ENCODE assay signal across 21 cellular contexts in genomic region chr1:145740269-145740668, GRCh38. TPM values are rescaled to one million over a fixed set of nuclear protein-coding genes. Genes with fewer than 3 reads are reported as not detected.
DNase-seq lines count a peak whose midpoint lies in the region; ATAC-seq and TF ChIP-seq lines count a peak whose summit lies in the region.
"Had no signal": no experiment of that assay in that cellular context is flagged by ENCODE, and none has a peak within 500 bp of the region (broad histone marks: within the 10 kb centered on the region; RNA-seq: fewer than 3 reads in every experiment).

No MANE protein-coding gene starts in this region.

- H3K4me1 Mint-ChIP-seq in T-helper 17 cell: peaks cover 7% of the 10 kb centered on the region
- peaks cover 6 to 18% of the 10 kb centered on the region in 2 donors for H3K4me1 Mint-ChIP-seq in immature natural killer cell
- H3K4me1 Mint-ChIP-seq: IgD-negative memory B cell had no signal

- H3K27ac Mint-ChIP-seq in T-helper 17 cell: no peak overlapping the region
- H3K27ac Mint-ChIP-seq in immature natural killer cell: peak overlapping the region in 3 of 6 donors; percentile 23 to 46 (median 26)
- H3K27ac Mint-ChIP-seq: CD8-positive, alpha-beta T cell; IgD-negative memory B cell had no signal

- H3K36me3 ChIP-seq in fibroblast of lung (ENCODE audit: control insufficient read depth, insufficient read depth, low read length) (peaks cover 3% of the 10 kb centered on the region), testis (ENCODE audit: low read depth, missing control alignments) (no peaks in the 10 kb centered on the region)

- no peaks in the 10 kb centered on the region for H3K79me2 ChIP-seq in fibroblast of lung (ENCODE audit: control insufficient read depth, insufficient read depth, low read length)

- no peak overlapping the region for H3K9ac ChIP-seq in fibroblast of lung (ENCODE audit: insufficient read depth, low read length)

- no peaks in the 10 kb centered on the region for H4K20me1 ChIP-seq in fibroblast of lung (ENCODE audit: control insufficient read depth, extremely low read depth, insufficient read depth, low read length)

- H2AFZ ChIP-seq in fibroblast of lung (ENCODE audit: low read length): no peak overlapping the region

- no peak overlapping the region for H3K27ac ChIP-seq in fibroblast of lung (ENCODE audit: insufficient read depth, low read length)
- H3K27ac ChIP-seq in testis: no peak overlapping the region
- H3K27ac ChIP-seq: dorsolateral prefrontal cortex, thoracic aorta, WERI-Rb-1 had no signal

- H3K4me2 ChIP-seq in fibroblast of lung (ENCODE audit: extremely low read depth, insufficient read depth, low read length): no peak overlapping the region

- H3K27me3 Mint-ChIP-seq in T-helper 17 cell: no peaks in the 10 kb centered on the region
- peaks cover 2 to 4% (median 3%) of the 10 kb centered on the region in 3 donors for H3K27me3 Mint-ChIP-seq in immature natural killer cell (ENCODE audit: low read depth in 3 of 3)
- H3K27me3 Mint-ChIP-seq: IgD-negative memory B cell; naive thymus-derived CD8-positive, alpha-beta T cell had no signal

- H3K4me1 ChIP-seq in fibroblast of lung (ENCODE audit: control insufficient read depth, extremely low read depth, insufficient read depth, low read length) (peaks cover 5% of the 10 kb centered on the region), testis (no peaks in the 10 kb centered on the region)
- H3K4me1 ChIP-seq: HAP-1 had no signal

- no peak for TF ChIP-seq POLR2A in testis (IDR thresholded peaks at IDR 0.05)

- 78 to 83% methylated on average over 4 of the region's 4 CpGs for WGBS in testis, 2 donors

- TF ChIP-seq CTCF in fibroblast of lung (conservative IDR thresholded peaks at IDR 0.05 in 1 of 2, IDR thresholded peaks at IDR 0.05 in 1 of 2; ENCODE audit: low read depth in 1 of 2, low read length in 2 of 2) (no peak), testis (IDR thresholded peaks at IDR 0.05) (no peak), omental fat pad (IDR thresholded peaks at IDR 0.05) (no peak)

- H3K4me3 Mint-ChIP-seq in T-helper 17 cell (peak overlapping the region; percentile 21), immature natural killer cell (no peak overlapping the region)
- H3K4me3 Mint-ChIP-seq: CD8-positive, alpha-beta T cell; IgD-negative memory B cell; naive thymus-derived CD8-positive, alpha-beta T cell had no signal

- H3K36me3 Mint-ChIP-seq in T-helper 17 cell (ENCODE audit: low read depth) (peaks cover 9% of the 10 kb centered on the region), immature natural killer cell (peaks cover 17 to 45% (median 29%) of the 10 kb centered on the region in 3 donors)

- peak; percentile 70 for DNase-seq in EL
- DNase-seq in T-helper 17 cell: no peak
- peak; percentile 93 to 95 for DNase-seq in fibroblast of lung (ENCODE audit: low read depth in 2 of 2)
- DNase-seq in skeletal muscle cell (ENCODE audit: low read depth): peak; percentile 27
- no peak for DNase-seq in immature natural killer cell
- no peak for DNase-seq in testis
- no peak for DNase-seq in omental fat pad (ENCODE audit: low spot score)
- no peak for DNase-seq in activated CD4-positive, alpha-beta T cell treated with anti-CD3 and anti-CD28 coated beads, Interleukin-2, amount 50 U/mL, for 4 hours
- DNase-seq: activated effector memory CD4-positive, alpha-beta T cell treated with Interleukin-2 at 50 U/mL for 16 hours; anterior cingulate cortex; CD8-positive, alpha-beta T cell; dorsolateral prefrontal cortex; naive thymus-derived CD8-positive, alpha-beta T cell; NCI-H1048; WERI-Rb-1 had no signal

- intact Hi-C loops in testis (cut with DNase I; ENCODE audit: low total_unique reads): no loop called here

- H3K9me3 Mint-ChIP-seq in immature natural killer cell: no peaks in the 10 kb centered on the region
- H3K9me3 Mint-ChIP-seq: CD8-positive, alpha-beta T cell; IgD-negative memory B cell; naive thymus-derived CD8-positive, alpha-beta T cell had no signal

- H3K27me3 ChIP-seq in fibroblast of lung (ENCODE audit: control insufficient read depth, insufficient read depth, low read length) (no peaks in the 10 kb centered on the region), testis (no peaks in the 10 kb centered on the region)
- H3K27me3 ChIP-seq: dorsolateral prefrontal cortex had no signal

- ATAC-seq in T-helper 17 cell (no peak), omental fat pad (ENCODE audit: low FRiP score) (no peak)
- ATAC-seq: CD8-positive, alpha-beta T cell; naive thymus-derived CD8-positive, alpha-beta T cell had no signal

- H3K4me3 ChIP-seq in fibroblast of lung (replicated peaks in 1 of 4; ENCODE audit: control extremely low read depth in 1 of 4, insufficient read depth in 1 of 4, low read depth in 3 of 4, low read length in 4 of 4): peak overlapping the region in 1 of 4 experiments; percentile 16
- H3K4me3 ChIP-seq in skeletal muscle cell (ENCODE audit: low read depth, low read length): no peak overlapping the region
- no peak overlapping the region for H3K4me3 ChIP-seq in testis
- H3K4me3 ChIP-seq: dorsolateral prefrontal cortex, HAP-1, thoracic aorta had no signal

- H3K9me3 ChIP-seq in T-helper 17 cell (ENCODE audit: control insufficient read depth, low read length, poor library complexity, severe bottlenecking) (no peaks in the 10 kb centered on the region), fibroblast of lung (ENCODE audit: control insufficient read depth, insufficient read depth, low read depth, low read length) (no peaks in the 10 kb centered on the region), testis (no peaks in the 10 kb centered on the region)
- H3K9me3 ChIP-seq: HAP-1, thoracic aorta had no signal

RNA-seq across cellular contexts. Expression of gene CD160, which starts 21.0 kb away (rescaled TPM):
- total RNA-seq in T-helper 17 cell: under 1 TPM in 1 of 2 donors, not detected in 1; 0.20 TPM
- total RNA-seq in fibroblast of lung: not detected in 2 replicates
- 0.05 TPM in 1 of 2 replicates, not detected in the other for polyA plus RNA-seq in fibroblast of lung
- 0.10 and 0.17 TPM in 2 replicates for polyA plus RNA-seq in fibroblast of lung (2012)
- polyA minus RNA-seq in fibroblast of lung (ENCODE audit: low replicate concordance): not detected in 2 replicates
- 100 to 1,000 TPM; 382 to 493 (median 435) TPM for polyA plus RNA-seq in immature natural killer cell
- under 1 TPM in 1 of 2 donors, not detected in 1; 0.31 TPM for total RNA-seq in testis
- polyA plus RNA-seq in testis (ENCODE audit: insufficient read depth, low read depth, low replicate concordance): 0.45 TPM
- total RNA-seq in omental fat pad: not detected
- total RNA-seq: G401; lung microvascular endothelial cell; naive thymus-derived CD8-positive, alpha-beta T cell; RPMI7951 had no signal

RNA-seq across cellular contexts. Expression of gene PDZK1, which starts 33.1 kb away (rescaled TPM):
- total RNA-seq in T-helper 17 cell (under 1 TPM in 1 of 2 donors, not detected in 1; 0.55 TPM), fibroblast of lung (0.26 and 1.5 TPM in 2 replicates), testis (1 to 10 TPM in 1 of 2 donors, under 1 TPM in 1; 0.94 to 1.5 TPM), omental fat pad (under 1 TPM in 1 of 4 donors, not detected in 3; 0.63 TPM)
- polyA plus RNA-seq in fibroblast of lung (0.91 and 2.3 TPM in 2 replicates), immature natural killer cell (1 to 10 TPM in 2 of 3 donors, not detected in 1; 1.5 to 2.5 TPM), testis (ENCODE audit: insufficient read depth, low read depth, low replicate concordance) (3.5 TPM)
- polyA plus RNA-seq in fibroblast of lung (2012): 0.49 and 1.9 TPM in 2 replicates
- not detected in 2 replicates for polyA minus RNA-seq in fibroblast of lung (ENCODE audit: low replicate concordance)
- total RNA-seq: lung microvascular endothelial cell; naive thymus-derived CD8-positive, alpha-beta T cell had no signal

Comparison
In these comparisons a context has a peak if more than half of its experiments do, and no peak if none do; other contexts are left out.
1. DNase-seq: peak in EL (single experiment), fibroblast of lung (2 of 2) and skeletal muscle cell (single experiment); none in T-helper 17 cell (0 of 3), immature natural killer cell (0 of 3), testis (single experiment), omental fat pad (single experiment) and activated CD4-positive, alpha-beta T cell treated with anti-CD3 and anti-CD28 coated beads, Interleukin-2, amount 50 U/mL, for 4 hours (0 of 2).